6 cellular contexts compared by ENCODE assay signal in the genomic region with DNA sequence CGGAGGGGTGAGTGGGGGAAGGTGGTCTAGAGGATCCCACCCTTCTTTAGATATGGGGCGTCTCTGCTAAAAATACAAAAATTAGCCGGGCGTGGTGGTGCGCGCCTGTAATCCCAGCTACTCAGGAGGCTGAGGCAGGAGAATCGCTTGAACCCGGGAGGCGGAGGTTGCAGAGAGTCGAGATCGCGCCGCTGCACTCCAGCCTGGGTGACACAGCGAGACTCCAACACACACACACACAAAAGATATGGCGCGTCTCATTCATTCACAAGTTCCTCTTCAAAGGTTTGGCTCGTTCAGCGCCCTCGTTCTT. TPM values are rescaled to one million over a fixed set of nuclear protein-coding genes. Genes with fewer than 3 reads are reported as not detected.
DNase-seq lines count a peak whose midpoint lies in the region; ATAC-seq and TF ChIP-seq lines count a peak whose summit lies in the region.
"Not testable (repeated sequence)": the region's sequence is repeated elsewhere in the genome, so short reads cannot be mapped to it uniquely, and the experiment has no call there.

No MANE protein-coding gene starts in this region.

- peaks cover 33% of the 10 kb centered on the region for H3K79me2 ChIP-seq in hepatocyte
- H3K79me2 ChIP-seq in neural progenitor cell (ENCODE audit: low read depth) = peaks cover 34% of the 10 kb centered on the region

- intact Hi-C loops in upper lobe of right lung (cut with DNase I) = not testable (repeated sequence)

- H3K27me3 ChIP-seq in hepatocyte, neural progenitor cell, upper lobe of right lung: not testable (repeated sequence)

- not testable (repeated sequence) for DNase-seq in HFF-Myc (ENCODE audit: extremely low read depth, low read depth); hepatocyte (ENCODE audit: low spot score); neural progenitor cell (ENCODE audit: low spot score); upper lobe of right lung
- DNase-seq in central memory CD4-positive, alpha-beta T cell = peak; percentile 72

- H3K4me1 Mint-ChIP-seq in neural progenitor cell = peaks cover 31% of the 10 kb centered on the region

- H3K9ac ChIP-seq in neural progenitor cell = not testable (repeated sequence)

- H3K36me3 Mint-ChIP-seq in neural progenitor cell = peaks cover 18% of the 10 kb centered on the region

- not testable (repeated sequence) for TF ChIP-seq CTCF in HFF-Myc (IDR thresholded peaks at IDR 0.05; ENCODE audit: low read depth, low read length, missing control alignments); WI38 (IDR thresholded peaks at IDR 0.05; ENCODE audit: low read depth, low read length); hepatocyte (IDR thresholded peaks at IDR 0.05; ENCODE audit: poor library complexity); neural progenitor cell (IDR thresholded peaks at IDR 0.05); upper lobe of right lung (IDR thresholded peaks at IDR 0.05)

- peak overlapping the region; percentile 96 for H3K4me3 Mint-ChIP-seq in neural progenitor cell

- H3K4me1 ChIP-seq in hepatocyte (ENCODE audit: insufficient read depth) (peaks cover 29% of the 10 kb centered on the region), neural progenitor cell (peaks cover 14% of the 10 kb centered on the region), upper lobe of right lung (peaks cover 34% of the 10 kb centered on the region)

- H3K27me3 Mint-ChIP-seq in neural progenitor cell (ENCODE audit: insufficient read depth, low read depth) = peaks cover 13% of the 10 kb centered on the region

- H4K20me1 ChIP-seq in hepatocyte (ENCODE audit: insufficient read depth, poor library complexity, severe bottlenecking) = peaks cover 29% of the 10 kb centered on the region
- peaks cover 33% of the 10 kb centered on the region for H4K20me1 ChIP-seq in neural progenitor cell (ENCODE audit: low read depth)

- H3K4me2 ChIP-seq in hepatocyte (peak overlapping the region; percentile 73), neural progenitor cell (peak overlapping the region; percentile 86)

- not testable (repeated sequence) for H3K9me2 ChIP-seq in hepatocyte (replicated peaks; ENCODE audit: insufficient read depth)

- H3K9me3 Mint-ChIP-seq in neural progenitor cell = peaks cover 13% of the 10 kb centered on the region

- peak overlapping the region; percentile 96 for H3K27ac Mint-ChIP-seq in neural progenitor cell

- H3K27ac ChIP-seq in hepatocyte (peak overlapping the region; percentile 72), upper lobe of right lung (peak overlapping the region; percentile 87)
- not testable (repeated sequence) for H3K27ac ChIP-seq in neural progenitor cell

- H2AFZ ChIP-seq in hepatocyte = peak overlapping the region; percentile 96
- peak overlapping the region; percentile 63 for H2AFZ ChIP-seq in neural progenitor cell (replicated peaks)

- H3F3A ChIP-seq in neural progenitor cell (ENCODE audit: low read depth) = peaks cover 43% of the 10 kb centered on the region

- not testable (repeated sequence) for H3K9me3 ChIP-seq in hepatocyte (ENCODE audit: low read depth); neural progenitor cell (ENCODE audit: low read depth); upper lobe of right lung

- H3K4me3 ChIP-seq in HFF-Myc (replicated peaks; ENCODE audit: low read depth, low read length) = peak overlapping the region; percentile 49
- H3K4me3 ChIP-seq in WI38 (ENCODE audit: low read depth, low read length) = peak overlapping the region; percentile 56
- not testable (repeated sequence) for H3K4me3 ChIP-seq in hepatocyte
- H3K4me3 ChIP-seq in neural progenitor cell = peak overlapping the region; percentile 97
- peak overlapping the region; percentile 98 for H3K4me3 ChIP-seq in upper lobe of right lung

- not testable (repeated sequence) for ATAC-seq in upper lobe of right lung

- 27% methylated on average over 16 of the region's 19 CpGs for WGBS in hepatocyte (ENCODE audit: low lambda C conversion rate, missing lambda C conversion rate)

- H3K36me3 ChIP-seq in hepatocyte (replicated peaks; ENCODE audit: insufficient read depth, low read depth); neural progenitor cell; upper lobe of right lung: not testable (repeated sequence)

RNA-seq across cellular contexts. Expression of gene BSG, which starts 1.6 kb away (rescaled TPM):
- total RNA-seq in hepatocyte (509 and 545 TPM in 2 replicates), neural progenitor cell (ENCODE audit: low replicate concordance) (330 and 913 TPM in 2 replicates), upper lobe of right lung (359 TPM)
- polyA plus RNA-seq in hepatocyte = 1,282 and 1,292 TPM in 2 replicates

RNA-seq across cellular contexts. Expression of gene HCN2, which starts 18.9 kb away (rescaled TPM):
- total RNA-seq in hepatocyte = 0.30 and 0.44 TPM in 2 replicates
- polyA plus RNA-seq in hepatocyte = 0.16 and 0.21 TPM in 2 replicates
- 0.06 TPM in 1 of 2 replicates, not detected in the other for total RNA-seq in neural progenitor cell (ENCODE audit: low replicate concordance)
- total RNA-seq in upper lobe of right lung = 0.52 TPM

RNA-seq across cellular contexts. Expression of gene GZMM, which starts 26.9 kb away (rescaled TPM):
- total RNA-seq in hepatocyte = not detected in 2 replicates
- not detected in 2 replicates for polyA plus RNA-seq in hepatocyte
- not detected in 2 replicates for total RNA-seq in neural progenitor cell (ENCODE audit: low replicate concordance)
- 2.9 TPM for total RNA-seq in upper lobe of right lung

RNA-seq across cellular contexts. Expression of gene CDC34, which starts 39.2 kb away (rescaled TPM):
- total RNA-seq in hepatocyte (89.9 and 105 TPM in 2 replicates), neural progenitor cell (ENCODE audit: low replicate concordance) (42.5 and 92.6 TPM in 2 replicates), upper lobe of right lung (40.9 TPM)
- 196 and 197 TPM in 2 replicates for polyA plus RNA-seq in hepatocyte
